In genomic region chr7:87170828-87171227, GRCh38 we compare ENCODE assay signal across 15 cellular contexts.
"Had no signal": no experiment of that assay in that cellular context is flagged by ENCODE, and none has a peak within 500 bp of the region (broad histone marks: within the 10 kb centered on the region; RNA-seq: fewer than 3 reads in every experiment).

No MANE protein-coding gene starts in this region.

- H3K4me2 ChIP-seq: hepatocyte had no signal

- H3K9me3 ChIP-seq: ascending aorta, transverse colon, vagina had no signal

- H3K4me3 ChIP-seq: ascending aorta, hepatocyte, transverse colon, vagina had no signal

- H3K9me3 Mint-ChIP-seq: naive B cell had no signal

- H3K27me3 Mint-ChIP-seq: naive B cell had no signal

- H3K27me3 ChIP-seq: ascending aorta, hepatocyte, transverse colon, vagina had no signal

- H3K4me3 Mint-ChIP-seq: naive B cell had no signal

- H2AFZ ChIP-seq: hepatocyte had no signal

- DNase-seq: activated effector memory CD4-positive, alpha-beta T cell treated with Interleukin-2 at 50 U/mL for 16 hours; islet precursor cell; naive B cell; nucleus accumbens; posterior cingulate gyrus; stimulated activated CD4-positive, alpha-beta T cell treated with anti-CD3 and anti-CD28 coated beads, Interleukin-2, amount 100 ng/mL, for 48 hours; stimulated activated naive CD4-positive, alpha-beta T cell; substantia nigra; T-helper 9 cell; transverse colon had no signal

- H3K4me1 ChIP-seq: transverse colon, vagina had no signal

- H3K27ac ChIP-seq: ascending aorta, hepatocyte, transverse colon, vagina had no signal

- ATAC-seq: esophagus mucosa, left lobe of liver had no signal
